9 cellular contexts compared by ENCODE assay signal in genomic region chr4:10095296-10095991, GRCh38. TPM values are rescaled to one million over a fixed set of nuclear protein-coding genes. Genes with fewer than 3 reads are reported as not detected.
A peak's percentile ranks its signal among the peaks of the same experiment; 100 is the strongest.
DNase-seq lines count a peak whose midpoint lies in the region; ATAC-seq, FAIRE-seq and TF ChIP-seq lines count a peak whose summit lies in the region.
"Had no signal": no experiment of that assay in that cellular context is flagged by ENCODE, and none has a peak within 500 bp of the region (broad histone marks: within the 10 kb centered on the region; RNA-seq: fewer than 3 reads in every experiment).

No MANE protein-coding gene starts in this region.

- peaks cover 32% of the 10 kb centered on the region for H3K36me3 Mint-ChIP-seq in Calu3 (ENCODE audit: insufficient read depth, unreplicated experiment)

- H4K20me1 ChIP-seq in endothelial cell of umbilical vein (replicated peaks; ENCODE audit: control insufficient read depth, extremely low read depth, insufficient read depth, low read length), result no peaks in the 10 kb centered on the region

- H3K27me3 ChIP-seq in endothelial cell of umbilical vein (ENCODE audit: control insufficient read depth in 2 of 2, insufficient read depth in 2 of 2, low read length in 2 of 2) (no peaks in the 10 kb centered on the region), skeletal muscle tissue (ENCODE audit: control insufficient read depth in 3 of 3, insufficient read depth in 3 of 3, low read length in 3 of 3) (no peaks in the 10 kb centered on the region), testis (no peaks in the 10 kb centered on the region)

- BruUV-seq in endothelial cell of umbilical vein (replicated peaks; lab: Mats Ljungman, UMichigan) (no TSS peak), Calu3 (replicated peaks; lab: Mats Ljungman, UMichigan) (no TSS peak)

- H3K9me1 ChIP-seq in endothelial cell of umbilical vein (replicated peaks; ENCODE audit: control insufficient read depth, extremely low read depth, insufficient read depth, low read length), result no peaks in the 10 kb centered on the region

- peak; percentile 29 for DNase-seq in NB4 (ENCODE audit: low read depth)
- no peak for DNase-seq in endothelial cell of umbilical vein (ENCODE audit: low read depth, low spot score)
- no peak for DNase-seq in testis
- DNase-seq in Calu3, result no peak
- DNase-seq in NCI-H524 treated with DMSO at 0.1 percent for 48 hours (lab: John Stamatoyannopoulos, UW), result no peak

- TF ChIP-seq POLR2A in NB4 (IDR thresholded peaks at IDR 0.05; ENCODE audit: extremely low read depth, insufficient read length) (no peak), endothelial cell of umbilical vein (IDR thresholded peaks at IDR 0.05; ENCODE audit: low read depth, low read length) (no peak), testis (IDR thresholded peaks at IDR 0.05) (no peak)

- dilution Hi-C loops in endothelial cell of umbilical vein (cut with MboI; ENCODE audit: extremely low pct_ligation_motif_present, low sequenced_read_pairs), result no loop called here

- peak; percentile 28 for ATAC-seq in GM18909 (IDR thresholded peaks at IDR 0.05; ENCODE audit: poor library complexity, unreplicated experiment)
- no peak for ATAC-seq in GM18873 (IDR thresholded peaks at IDR 0.05; ENCODE audit: low FRiP score, unreplicated experiment)

- H3K9me3 Mint-ChIP-seq in Calu3 (ENCODE audit: low read depth, unreplicated experiment), result no peaks in the 10 kb centered on the region

- peaks cover 81% of the 10 kb centered on the region for H3K79me2 ChIP-seq in endothelial cell of umbilical vein (ENCODE audit: control insufficient read depth, insufficient read depth, low read length)

- no peak overlapping the region for H2AFZ ChIP-seq in endothelial cell of umbilical vein (ENCODE audit: low read depth, low read length)

- CTCF ChIA-PET in endothelial cell of umbilical vein (lab: Charles Lee), result interaction anchor here (0.6 to 1.7 kb wide), 7 partner anchors 9 to 23 kb away, joined by 3 to 7 read pairs (median 3); partner anchors contain the start of gene WDR1
- CTCF ChIA-PET in Calu3 (lab: Charles Lee), result interaction anchor here (0.6 kb wide), 1 partner anchor 75 kb away, joined by 4 read pairs; no protein-coding TSS in a partner anchor

- H3K36me3 ChIP-seq in endothelial cell of umbilical vein (ENCODE audit: control insufficient read depth in 2 of 2, extremely low read depth in 1 of 2, insufficient read depth in 2 of 2, low read length in 2 of 2) (peaks cover 33 to 63% of the 10 kb centered on the region in 2 experiments), skeletal muscle tissue (ENCODE audit: control insufficient read depth in 3 of 3, insufficient read depth in 3 of 3, low read length in 3 of 3) (peaks cover 49 to 69% (median 66%) of the 10 kb centered on the region in 3 donors), testis (ENCODE audit: low read depth, missing control alignments) (no peaks in the 10 kb centered on the region)

- peak overlapping the region; percentile 79 for H3K27ac ChIP-seq in endothelial cell of umbilical vein (ENCODE audit: insufficient read depth, low read depth, low read length)
- peak overlapping the region; percentile 93 for H3K27ac ChIP-seq in skeletal muscle tissue (ENCODE audit: low read depth, low read length)
- H3K27ac ChIP-seq in testis, result peak overlapping the region in 1 of 2 donors; percentile 68

- no peaks in the 10 kb centered on the region for H3K9me3 ChIP-seq in endothelial cell of umbilical vein (replicated peaks; ENCODE audit: control insufficient read depth, insufficient read depth, low read length)
- no peaks in the 10 kb centered on the region for H3K9me3 ChIP-seq in skeletal muscle tissue (ENCODE audit: control insufficient read depth in 3 of 3, low read length in 3 of 3)
- H3K9me3 ChIP-seq in testis, result no peaks in the 10 kb centered on the region

- intact Hi-C loops in endothelial cell of umbilical vein (cut with micrococcal nuclease) (loop anchor here (10.0 kb wide), 1 partner anchor 1449 kb away; no protein-coding TSS in a partner anchor), testis (cut with DNase I; ENCODE audit: low total_unique reads) (no loop called here), Calu3 (cut with micrococcal nuclease; ENCODE audit: unreplicated experiment) (no loop called here)

- TF ChIP-seq CTCF in NB4 (IDR thresholded peaks at IDR 0.05; ENCODE audit: low read depth, low read length) (no peak), endothelial cell of umbilical vein (IDR thresholded peaks at IDR 0.05; ENCODE audit: extremely low read depth in 1 of 2, insufficient read depth in 1 of 2, low read depth in 1 of 2, low read length in 2 of 2) (no peak), testis (IDR thresholded peaks at IDR 0.05) (no peak), Calu3 (IDR thresholded peaks at IDR 0.05; ENCODE audit: unreplicated experiment) (no peak)

- no peak overlapping the region for H3K4me2 ChIP-seq in endothelial cell of umbilical vein (ENCODE audit: insufficient read depth, low read length)

- H3K4me3 ChIP-seq in NB4 (ENCODE audit: low read depth, low read length) (no peak overlapping the region), endothelial cell of umbilical vein (replicated peaks in 1 of 3; ENCODE audit: insufficient read depth in 1 of 3, low read depth in 1 of 3, low read length in 3 of 3) (no peak overlapping the region), skeletal muscle tissue (ENCODE audit: low read length in 3 of 3) (peak overlapping the region in 2 of 3 donors; percentile 40 to 60), testis (no peak overlapping the region)

- WGBS in testis, 2 donors, result 93 to 94% methylated on average over 8 to 13 of the region's 13 CpGs

- peak overlapping the region; percentile 14 for H3K9ac ChIP-seq in endothelial cell of umbilical vein (replicated peaks; ENCODE audit: extremely low read depth, insufficient read depth, low read length)
- peak overlapping the region; percentile 70 to 86 (median 85) for H3K9ac ChIP-seq in skeletal muscle tissue (ENCODE audit: low read depth in 1 of 3, low read length in 3 of 3)

- no peak overlapping the region for H3K4me3 Mint-ChIP-seq in Calu3 (ENCODE audit: low read depth, unreplicated experiment)

- no peak overlapping the region for H3K27ac Mint-ChIP-seq in Calu3 (ENCODE audit: unreplicated experiment)

- POLR2A ChIA-PET in endothelial cell of umbilical vein (lab: Charles Lee), result interaction anchor here (1.5 to 4.9 kb wide), 3 partner anchors 12 to 22 kb away, joined by 4 to 43 read pairs (median 33); partner anchors contain the start of gene WDR1

- no peaks in the 10 kb centered on the region for H3K27me3 Mint-ChIP-seq in Calu3 (ENCODE audit: unreplicated experiment)

- H3K4me1 ChIP-seq in endothelial cell of umbilical vein (ENCODE audit: control insufficient read depth, extremely low read depth, insufficient read depth, low read length) (peaks cover 84% of the 10 kb centered on the region), skeletal muscle tissue (ENCODE audit: control insufficient read depth in 3 of 3, insufficient read depth in 3 of 3, low read length in 3 of 3) (peaks cover 97 to 99% (median 99%) of the 10 kb centered on the region in 3 donors), testis (peaks cover 31% of the 10 kb centered on the region)

- peaks cover 12% of the 10 kb centered on the region for H3K4me1 Mint-ChIP-seq in Calu3 (ENCODE audit: low read depth, unreplicated experiment)

- FAIRE-seq in endothelial cell of umbilical vein (lab: Jason Lieb, UNC), result no peak
- FAIRE-seq: frontal cortex had no signal

TF ChIP-seq in endothelial cell of umbilical vein, 7 proteins besides CTCF, POLR2A, EP300 and RAD21:
- TF ChIP-seq, protein P1, sequence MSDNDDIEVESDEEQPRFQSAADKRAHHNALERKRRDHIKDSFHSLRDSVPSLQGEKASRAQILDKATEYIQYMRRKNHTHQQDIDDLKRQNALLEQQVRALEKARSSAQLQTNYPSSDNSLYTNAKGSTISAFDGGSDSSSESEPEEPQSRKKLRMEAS (IDR thresholded peaks at IDR 0.05; ENCODE audit: insufficient read depth, insufficient read length), result no peak
- TF ChIP-seq FOS (IDR thresholded peaks at IDR 0.05; ENCODE audit: borderline replicate concordance, insufficient read depth, low read length) (no peak), MYC (IDR thresholded peaks at IDR 0.05; ENCODE audit: low read depth, low read length) (no peak), POLR2AphosphoS5 (IDR thresholded peaks at IDR 0.05; ENCODE audit: insufficient read depth, low read depth, low read length) (no peak), EZH2 (IDR thresholded peaks at IDR 0.05; ENCODE audit: borderline replicate concordance, low read depth, low read length, severe bottlenecking) (no peak), JUN (IDR thresholded peaks at IDR 0.05; ENCODE audit: borderline replicate concordance, insufficient read depth, insufficient read length, low read depth) (no peak), GATA2 (IDR thresholded peaks at IDR 0.05; ENCODE audit: insufficient read depth, insufficient read length, low read depth, low read length) (no peak)

RNA-seq across cellular contexts. Expression of gene WDR1, which starts 21.2 kb away (rescaled TPM):
- 547 and 590 TPM in 2 replicates for total RNA-seq in endothelial cell of umbilical vein
- 660 and 666 TPM in 2 replicates for polyA plus RNA-seq in endothelial cell of umbilical vein
- 591 and 614 TPM in 2 replicates for polyA plus RNA-seq in endothelial cell of umbilical vein (2011; cell fraction: cytosol; rRNA removed)
- 508 and 517 TPM in 2 replicates for polyA plus RNA-seq in endothelial cell of umbilical vein (2011; cell fraction: nucleus; rRNA removed)
- 427 and 456 TPM in 2 replicates for polyA plus RNA-seq in endothelial cell of umbilical vein (2012)
- 633 and 649 TPM in 2 replicates for polyA minus RNA-seq in endothelial cell of umbilical vein
- 55.7 TPM for polyA minus RNA-seq in endothelial cell of umbilical vein (2011; cell fraction: cytosol; rRNA and poly(A)+ RNA removed)
- polyA minus RNA-seq in endothelial cell of umbilical vein (2011; cell fraction: nucleus; rRNA and poly(A)+ RNA removed), result 186 and 244 TPM in 2 replicates
- 96.0 TPM for total RNA-seq in skeletal muscle tissue
- total RNA-seq in testis, result 100 to 1,000 TPM; 165 to 168 TPM
- polyA plus RNA-seq in testis (ENCODE audit: insufficient read depth, low read depth, low replicate concordance), result 295 TPM
- total RNA-seq in Calu3 (2022), result 188 and 199 TPM in 2 replicates

Comparison
In these comparisons a context has a peak if more than half of its experiments do, and no peak if none do; other contexts are left out.
1. H3K4me3 ChIP-seq: peak in skeletal muscle tissue (2 of 3); none in NB4 (single experiment), endothelial cell of umbilical vein (0 of 3) and testis (0 of 2).